Comparison of ENCODE assay signal across 29 cellular contexts in genomic region chr3:69735893-69736292, GRCh38. TPM values are rescaled to one million over a fixed set of nuclear protein-coding genes. Genes with fewer than 3 reads are reported as not detected.
"Had no signal": no experiment of that assay in that cellular context is flagged by ENCODE, and none has a peak within 500 bp of the region (broad histone marks: within the 10 kb centered on the region; RNA-seq: fewer than 3 reads in every experiment).

No MANE protein-coding gene starts in this region.

- H3K9me3 ChIP-seq: ascending aorta, breast epithelium, SJCRH30 had no signal

- H3K36me3 ChIP-seq: ascending aorta, breast epithelium, SJCRH30 had no signal

- H3K4me3 ChIP-seq: ascending aorta, breast epithelium, PC-9, SJCRH30, SK-N-MC had no signal

- H3K4me2 ChIP-seq: KMS-11, PC-9 had no signal

- ATAC-seq: activated CD4-positive, alpha-beta T cell treated with anti-CD3 and anti-CD28 coated beads for 36 hours; activated CD4-positive, CD25-positive, alpha-beta regulatory T cell treated with anti-CD3 and anti-CD28 coated beads, Interleukin-2, amount 50 U/mL, for 24 hours; activated CD8-positive, alpha-beta T cell treated with anti-CD3 and anti-CD28 coated beads, Interleukin-2, amount 10 ng/mL, durations not matched to agents 7 days and 5 days; Right ventricle myocardium inferior; WTC11 had no signal

- H3K4me1 ChIP-seq: breast epithelium, SJCRH30 had no signal

- DNase-seq: activated CD4-positive, alpha-beta T cell treated with anti-CD3 and anti-CD28 coated beads for 36 hours; activated CD4-positive, alpha-beta T cell treated with anti-CD3 and anti-CD28 coated beads, Interleukin-2, amount 10 ng/mL, durations not matched to agents 7 days and 5 days; activated CD4-positive, alpha-beta T cell treated with anti-CD3 and anti-CD28 coated beads, Interleukin-2, amount 50 U/mL, for 48 hours; activated CD8-positive, alpha-beta T cell treated with anti-CD3 and anti-CD28 coated beads, Interleukin-2, amount 10 ng/mL, durations not matched to agents 7 days and 5 days; activated gamma-delta T cell; activated naive CD4-positive, alpha-beta T cell treated with Interleukin-2 at 50 U/mL for 16 hours; activated naive CD8-positive, alpha-beta T cell treated with anti-CD3 and anti-CD28 coated beads, Interleukin-2, amount 10 ng/mL, durations not matched to agents 7 days and 5 days; activated T-cell treated with anti-CD3 and anti-CD28 coated beads, Interleukin-2, amount 50 U/mL, for 24 hours; amygdala; caudate nucleus; MM.1S; NCI-H1092; NCI-H1436 treated with DMSO at 0.1 percent for 48 hours; NCI-H1694 treated with DMSO at 0.1 percent for 48 hours; NCI-H2029; NCI-H345; NCI-H524 treated with DMSO at 0.1 percent for 48 hours; PC-9; SJCRH30 had no signal

- H3K27ac ChIP-seq: ascending aorta, breast epithelium, KMS-11, PC-9, RWPE1, SJCRH30, SK-N-MC had no signal

- H3K27me3 ChIP-seq: ascending aorta, breast epithelium, SJCRH30 had no signal

- H3K9ac ChIP-seq: KMS-11 had no signal

RNA-seq across cellular contexts. Expression of gene MITF, which starts 3.4 kb away (rescaled TPM):
- total RNA-seq: activated CD8-positive, alpha-beta T cell treated with anti-CD3 and anti-CD28 coated beads, Interleukin-2, amount 10 ng/mL, durations not matched to agents 7 days and 5 days; OCI-LY7; T-helper 1 cell treated with Interleukin-12 subunit alpha and Interleukin-12 subunit beta and Interleukin-4 antibody, amounts not matched to agents 30 ng/mL and 1 ng/mL, for 36 hours had no signal
